9 cellular contexts compared by ENCODE assay signal in genomic region chr11:110077866-110078325, GRCh38. TPM values are rescaled to one million over a fixed set of nuclear protein-coding genes. Genes with fewer than 3 reads are reported as not detected.
DNase-seq lines count a peak whose midpoint lies in the region; ATAC-seq and TF ChIP-seq lines count a peak whose summit lies in the region.
"Had no signal": no experiment of that assay in that cellular context is flagged by ENCODE, and none has a peak within 500 bp of the region (broad histone marks: within the 10 kb centered on the region; RNA-seq: fewer than 3 reads in every experiment).

No MANE protein-coding gene starts in this region.

- intact Hi-C loops in activated CD4-positive, alpha-beta T cell treated with anti-CD3 and anti-CD28 coated beads, Interleukin-2, amount 10 ng/mL, durations not matched to agents 24 days and 14 days (cut with micrococcal nuclease), result loop anchor here (1.0 to 10.0 kb wide), 6 partner anchors 12 to 1343 kb away; no protein-coding TSS in a partner anchor
- intact Hi-C loops in Panc1 (cut with micrococcal nuclease; ENCODE audit: unreplicated experiment), result no loop called here
- intact Hi-C loops in left cardiac atrium (cut with DNase I), result no loop called here

- no peak overlapping the region for H3K27ac ChIP-seq in Panc1 (ENCODE audit: low read length)

- H3K4me1 Mint-ChIP-seq in activated CD4-positive, alpha-beta T cell treated with anti-CD3 and anti-CD28 coated beads, Interleukin-2, amount 10 ng/mL, durations not matched to agents 24 days and 14 days, result peaks cover 26% of the 10 kb centered on the region

- H3K4me3 Mint-ChIP-seq in activated CD4-positive, alpha-beta T cell treated with anti-CD3 and anti-CD28 coated beads, Interleukin-2, amount 10 ng/mL, durations not matched to agents 24 days and 14 days, result peak overlapping the region; percentile 43

- in situ Hi-C loops in Panc1 (cut with HindIII; ENCODE audit: low pct_unique_long_range_greater_than_20kb, low sequenced_read_pairs), result no loop called here

- H3K9me3 ChIP-seq in Panc1 (ENCODE audit: control insufficient read depth, insufficient read depth, low read depth, low read length), result peaks cover 10% of the 10 kb centered on the region; the same call in 1 of the 2 replicates

- POLR2A ChIA-PET in Panc1 (lab: Charles Lee), result no interaction called here

- peaks cover 2% of the 10 kb centered on the region for H3K36me3 Mint-ChIP-seq in activated CD4-positive, alpha-beta T cell treated with anti-CD3 and anti-CD28 coated beads, Interleukin-2, amount 10 ng/mL, durations not matched to agents 24 days and 14 days (ENCODE audit: low read depth)

- TF ChIP-seq CTCF in Panc1 (IDR thresholded peaks at IDR 0.05), result no peak
- TF ChIP-seq CTCF in foreskin fibroblast (IDR thresholded peaks at IDR 0.05; ENCODE audit: low read depth, low read length), result no peak

- ATAC-seq in HG02759 (IDR thresholded peaks at IDR 0.05; ENCODE audit: unreplicated experiment) (peak; percentile 88), Panc1 (peak; percentile 66; the same call in 1 of the 2 replicates), left cardiac atrium (no peak)

- H3K36me3 ChIP-seq in Panc1 (ENCODE audit: control insufficient read depth, insufficient read depth, low read length), result no peaks in the 10 kb centered on the region
- H3K36me3 ChIP-seq: BLaER1 treated with 17β-estradiol and CSF1 and Interleukin-3, amounts not matched to agents 10 nM and 100 nM had no signal

- BruUV-seq in Panc1 (replicated peaks; lab: Mats Ljungman, UMichigan), result no TSS peak

- H3K4me1 ChIP-seq in Panc1 (ENCODE audit: control insufficient read depth, insufficient read depth, low read length), result peaks cover 6% of the 10 kb centered on the region; the same call in 1 of the 2 replicates

- H3K27ac Mint-ChIP-seq in activated CD4-positive, alpha-beta T cell treated with anti-CD3 and anti-CD28 coated beads, Interleukin-2, amount 10 ng/mL, durations not matched to agents 24 days and 14 days, result peak overlapping the region; percentile 95

- CTCF ChIA-PET in Panc1 (lab: Charles Lee), result no interaction called here

- H3K4me3 ChIP-seq in Panc1 (ENCODE audit: low read depth in 2 of 2, low read length in 2 of 2) (no peak overlapping the region), foreskin fibroblast (ENCODE audit: low read depth in 1 of 2, low read length in 2 of 2) (no peak overlapping the region)
- H3K4me3 ChIP-seq: BLaER1 treated with 17β-estradiol and CSF1 and Interleukin-3, amounts not matched to agents 10 nM and 100 nM had no signal

- DNase-seq in activated CD4-positive, alpha-beta T cell treated with anti-CD3 and anti-CD28 coated beads, Interleukin-2, amount 10 ng/mL, durations not matched to agents 24 days and 14 days, result peak; percentile 80
- no peak for DNase-seq in activated CD4-positive, alpha-beta T cell treated with anti-CD3 and anti-CD28 coated beads, Interleukin-2, amount 50 U/mL, for 1 hour
- no peak for DNase-seq in Panc1 (ENCODE audit: low read depth, low spot score)
- peak; percentile 79 to 86 for DNase-seq in foreskin fibroblast
- no peak for DNase-seq in pons (ENCODE audit: low spot score)
- DNase-seq in NCI-H82 treated with DMSO at 0.1 percent for 48 hours (lab: John Stamatoyannopoulos, UW; ENCODE audit: unreplicated experiment), result no peak
- no peak for DNase-seq in left cardiac atrium

- peaks cover 3% of the 10 kb centered on the region for H3K9me3 Mint-ChIP-seq in activated CD4-positive, alpha-beta T cell treated with anti-CD3 and anti-CD28 coated beads, Interleukin-2, amount 10 ng/mL, durations not matched to agents 24 days and 14 days

- no peaks in the 10 kb centered on the region for H3K27me3 ChIP-seq in Panc1 (ENCODE audit: control insufficient read depth, insufficient read depth, low read length)
- H3K27me3 ChIP-seq: BLaER1 treated with 17β-estradiol and CSF1 and Interleukin-3, amounts not matched to agents 10 nM and 100 nM had no signal

- peaks cover 5% of the 10 kb centered on the region for H3K27me3 Mint-ChIP-seq in activated CD4-positive, alpha-beta T cell treated with anti-CD3 and anti-CD28 coated beads, Interleukin-2, amount 10 ng/mL, durations not matched to agents 24 days and 14 days

RNA-seq across cellular contexts. Expression of gene ZC3H12C, which starts 15.3 kb away (rescaled TPM):
- 6.7 and 7.5 TPM in 2 replicates for total RNA-seq in activated CD4-positive, alpha-beta T cell treated with anti-CD3 and anti-CD28 coated beads, Interleukin-2, amount 10 ng/mL, durations not matched to agents 24 days and 14 days
- 13.5 TPM for total RNA-seq in Panc1 (2021; ENCODE audit: unreplicated experiment)
- 4.2 TPM for polyA plus RNA-seq in Panc1 (2012; ENCODE audit: insufficient read length)
- 10 to 100 TPM; 12.5 to 18.7 TPM for total RNA-seq in left cardiac atrium

Comparison
In these comparisons a context has a peak if more than half of its experiments do, and no peak if none do; other contexts are left out.
1. DNase-seq: peak in activated CD4-positive, alpha-beta T cell treated with anti-CD3 and anti-CD28 coated beads, Interleukin-2, amount 10 ng/mL, durations not matched to agents 24 days and 14 days (single experiment) and foreskin fibroblast (2 of 2); none in activated CD4-positive, alpha-beta T cell treated with anti-CD3 and anti-CD28 coated beads, Interleukin-2, amount 50 U/mL, for 1 hour (single experiment), Panc1 (single experiment), pons (single experiment), NCI-H82 treated with DMSO at 0.1 percent for 48 hours (single experiment) and left cardiac atrium (single experiment).
2. ATAC-seq: peak in HG02759 (single experiment) and Panc1 (single experiment); none in left cardiac atrium (0 of 2).